Comparison of ENCODE assay signal across 8 cellular contexts in the genomic region with DNA sequence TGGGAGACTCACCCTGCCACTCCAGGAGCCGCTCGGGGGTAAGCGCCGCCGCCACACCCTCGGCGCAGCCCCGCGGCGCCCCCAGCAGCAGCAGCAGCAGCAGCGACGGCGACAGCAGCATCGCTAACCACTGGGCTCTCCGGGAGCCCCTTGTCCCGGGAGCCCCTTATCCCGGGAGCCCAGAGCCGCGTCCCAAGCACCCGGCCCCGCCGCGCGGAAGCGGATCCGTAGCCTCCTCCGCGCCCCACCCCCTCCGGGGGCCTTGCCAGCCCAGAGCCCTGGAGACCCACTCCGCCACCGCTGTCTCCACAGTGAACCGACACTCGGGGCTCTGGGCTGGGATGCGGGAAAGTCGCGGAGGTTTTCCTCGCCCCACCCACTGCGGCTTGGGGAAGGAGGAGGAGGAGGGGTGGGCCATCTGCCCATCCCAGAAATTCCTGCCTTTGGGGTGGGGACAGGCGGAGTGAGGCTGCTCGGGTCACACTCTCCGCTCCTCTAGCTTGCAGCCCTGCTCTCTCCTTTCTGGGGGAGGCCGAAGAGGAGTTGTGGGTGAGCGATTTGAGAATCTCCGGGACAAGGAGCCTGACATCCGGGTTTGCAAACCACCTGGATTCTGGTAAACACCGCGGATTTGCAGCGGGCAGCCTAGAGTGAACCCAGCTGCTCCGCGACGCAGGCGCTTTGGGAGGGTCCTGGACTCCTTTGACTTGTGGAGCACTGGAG. TPM values are rescaled to one million over a fixed set of nuclear protein-coding genes. Genes with fewer than 3 reads are reported as not detected.
DNase-seq lines count a peak whose midpoint lies in the region; ATAC-seq and TF ChIP-seq lines count a peak whose summit lies in the region.

A gene (minus strand): TSS at position 333 of the 723 bp plus-strand sequence. CDS start 212 bp downstream, at position 121.

- no peak within 1 kb of the TSS for H2AFZ ChIP-seq in SK-N-SH (ENCODE audit: low read depth)

- H3K27ac ChIP-seq in effector memory CD4-positive, alpha-beta T cell (ENCODE audit: insufficient read depth, low read length, poor library complexity, severe bottlenecking): no peak within 1 kb of the TSS
- peak within 1 kb of the TSS; percentile 72 to 73 for H3K27ac ChIP-seq in testis
- no peak within 1 kb of the TSS for H3K27ac ChIP-seq in SK-N-SH (ENCODE audit: low read depth in 2 of 2, low read length in 1 of 2)
- no peak within 1 kb of the TSS for H3K27ac ChIP-seq in WERI-Rb-1

- H3K79me2 ChIP-seq in SK-N-SH (ENCODE audit: insufficient read depth): no peaks in the 10 kb centered on the region

- no peak for TF ChIP-seq RAD21 in SK-N-SH (IDR thresholded peaks at IDR 0.05; ENCODE audit: low read length)

- H3K9me3 Mint-ChIP-seq in Caco-2 (ENCODE audit: unreplicated experiment): no peaks in the 10 kb centered on the region

- H3K36me3 ChIP-seq in Caco-2 (ENCODE audit: control insufficient read depth, insufficient read depth, low read length): no peaks in the 10 kb centered on the region
- H3K36me3 ChIP-seq in effector memory CD4-positive, alpha-beta T cell (ENCODE audit: control insufficient read depth, insufficient read depth, low read length): no peaks in the 10 kb centered on the region
- no peaks in the 10 kb centered on the region for H3K36me3 ChIP-seq in testis (ENCODE audit: low read depth, missing control alignments)
- H3K36me3 ChIP-seq in SK-N-SH (replicated peaks in 1 of 2; ENCODE audit: control insufficient read depth in 1 of 2, insufficient read depth in 2 of 2, low read length in 1 of 2): no peaks in the 10 kb centered on the region
- no peaks in the 10 kb centered on the region for H3K36me3 ChIP-seq in WERI-Rb-1

- no peak within 1 kb of the TSS for H3K9ac ChIP-seq in SK-N-SH

- POLR2A ChIA-PET in Caco-2 (lab: Charles Lee) (no interaction called here), SK-N-SH (lab: Yijun Ruan, JAX) (no interaction called here)

- no peaks in the 10 kb centered on the region for H3K9me3 ChIP-seq in Caco-2
- no peaks in the 10 kb centered on the region for H3K9me3 ChIP-seq in effector memory CD4-positive, alpha-beta T cell (ENCODE audit: control insufficient read depth, low read length)
- H3K9me3 ChIP-seq in testis: no peaks in the 10 kb centered on the region
- no peaks in the 10 kb centered on the region for H3K9me3 ChIP-seq in SK-N-SH
- H3K9me3 ChIP-seq in WERI-Rb-1 (ENCODE audit: severe bottlenecking): no peaks in the 10 kb centered on the region

- ATAC-seq in GM19035 (IDR thresholded peaks at IDR 0.05; ENCODE audit: unreplicated experiment): no peak

- TF ChIP-seq CTCF in Caco-2 (IDR thresholded peaks at IDR 0.05; ENCODE audit: insufficient read depth in 1 of 2, low read depth in 1 of 2, low read length in 1 of 2, severe bottlenecking in 1 of 2, unreplicated experiment in 1 of 2): no peak
- no peak for TF ChIP-seq CTCF in testis (IDR thresholded peaks at IDR 0.05)
- no peak for TF ChIP-seq CTCF in SK-N-SH (IDR thresholded peaks at IDR 0.05)
- TF ChIP-seq CTCF in WERI-Rb-1 (IDR thresholded peaks at IDR 0.05; ENCODE audit: low read depth, low read length): no peak

- no peaks in the 10 kb centered on the region for H3K27me3 Mint-ChIP-seq in Caco-2 (ENCODE audit: insufficient read depth, unreplicated experiment)

- TF ChIP-seq POLR2A in testis (IDR thresholded peaks at IDR 0.05): no peak

- intact Hi-C loops in Caco-2 (cut with micrococcal nuclease; ENCODE audit: unreplicated experiment): no loop called here
- intact Hi-C loops in testis (cut with DNase I; ENCODE audit: low total_unique reads): no loop called here

- no peaks in the 10 kb centered on the region for H4K20me1 ChIP-seq in SK-N-SH (ENCODE audit: insufficient read depth)

- H3K27ac Mint-ChIP-seq in Caco-2 (ENCODE audit: unreplicated experiment): peak within 1 kb of the TSS; percentile 29

- no peak for TF ChIP-seq EP300 in SK-N-SH (IDR thresholded peaks at IDR 0.05; ENCODE audit: borderline replicate concordance in 1 of 2, low read depth in 1 of 2, low read length in 1 of 2)

- H3K4me3 Mint-ChIP-seq in Caco-2 (ENCODE audit: unreplicated experiment): peak within 1 kb of the TSS; percentile 82

- H3K27me3 ChIP-seq in Caco-2 (replicated peaks; ENCODE audit: control insufficient read depth, insufficient read depth, low read length): no peaks in the 10 kb centered on the region
- H3K27me3 ChIP-seq in effector memory CD4-positive, alpha-beta T cell (replicated peaks; ENCODE audit: control insufficient read depth, insufficient read depth, low read length, poor library complexity, severe bottlenecking): peaks cover 16% of the 10 kb centered on the region
- no peaks in the 10 kb centered on the region for H3K27me3 ChIP-seq in testis
- H3K27me3 ChIP-seq in SK-N-SH (ENCODE audit: insufficient read depth): no peaks in the 10 kb centered on the region
- H3K27me3 ChIP-seq in WERI-Rb-1 (ENCODE audit: insufficient read depth, low read depth, severe bottlenecking): no peaks in the 10 kb centered on the region

- no peaks in the 10 kb centered on the region for H3K9me2 ChIP-seq in SK-N-SH

- H3K4me2 ChIP-seq in SK-N-SH: no peak within 1 kb of the TSS

- CTCF ChIA-PET in Caco-2 (lab: Charles Lee) (no interaction called here), SK-N-SH (lab: Yijun Ruan, JAX) (interaction anchor here (0.6 kb wide), 1 partner anchor 88 kb away, joined by 3 read pairs; no protein-coding TSS in a partner anchor)

- BruUV-seq in Caco-2 (replicated peaks; lab: Mats Ljungman, UMichigan): no TSS peak

- H3K4me1 Mint-ChIP-seq in Caco-2 (ENCODE audit: low read depth, unreplicated experiment): peaks cover 6% of the 10 kb centered on the region

- WGBS in testis, 2 donors: 0% methylated on average over 51 of the region's 52 CpGs; no CpG with 5 or more reads in 1 of the 2 donors
- WGBS in SK-N-SH (ENCODE audit: low lambda C conversion rate): 89% methylated on average over 20 of the region's 52 CpGs

- H3K4me3 ChIP-seq in Caco-2 (ENCODE audit: low read depth, low read length): peak within 1 kb of the TSS; percentile 38
- peak within 1 kb of the TSS; percentile 25 for H3K4me3 ChIP-seq in effector memory CD4-positive, alpha-beta T cell (ENCODE audit: insufficient read depth, low read depth, low read length, poor library complexity, severe bottlenecking)
- peak within 1 kb of the TSS; percentile 63 to 84 for H3K4me3 ChIP-seq in testis
- no peak within 1 kb of the TSS for H3K4me3 ChIP-seq in SK-N-SH (ENCODE audit: low read depth in 2 of 2, low read length in 1 of 2)
- H3K4me3 ChIP-seq in WERI-Rb-1 (ENCODE audit: low read depth, low read length): no peak within 1 kb of the TSS

- no peaks in the 10 kb centered on the region for H3K4me1 ChIP-seq in Caco-2
- H3K4me1 ChIP-seq in effector memory CD4-positive, alpha-beta T cell (ENCODE audit: control insufficient read depth, insufficient read depth, low read length, poor library complexity, severe bottlenecking): peaks cover 10% of the 10 kb centered on the region
- peaks cover 8% of the 10 kb centered on the region for H3K4me1 ChIP-seq in testis
- H3K4me1 ChIP-seq in SK-N-SH (ENCODE audit: control insufficient read depth in 1 of 2, insufficient read depth in 2 of 2, low read depth in 1 of 2, low read length in 1 of 2): peaks cover 0 to 16% of the 10 kb centered on the region in 2 experiments; a peak in 2 of 4 replicates

- no peaks in the 10 kb centered on the region for H3F3A ChIP-seq in SK-N-SH (replicated peaks; ENCODE audit: insufficient read depth)

- DNase-seq in Caco-2 (peak; percentile 63 to 75), NCI-H774 (lab: John Stamatoyannopoulos, UW) (peak; percentile 21), lung microvascular endothelial cell (ENCODE audit: low read depth in 2 of 2) (peak; percentile 18 to 40), testis (peak; percentile 57), SK-N-SH (no peak), WERI-Rb-1 (no peak)
- no peak for DNase-seq in effector memory CD4-positive, alpha-beta T cell

- no peaks in the 10 kb centered on the region for H3K36me3 Mint-ChIP-seq in Caco-2 (ENCODE audit: insufficient read depth, unreplicated experiment)

TF ChIP-seq in SK-N-SH, 30 proteins besides CTCF, POLR2A, EP300 and RAD21 (continues in another document):
- TF ChIP-seq TCF12 (IDR thresholded peaks at IDR 0.05) (no peak), FOXM1 (IDR thresholded peaks at IDR 0.05; ENCODE audit: low read depth) (no peak), FOSL2 (IDR thresholded peaks at IDR 0.05; ENCODE audit: borderline replicate concordance, low read depth) (no peak), SMC3 (IDR thresholded peaks at IDR 0.05; ENCODE audit: low read depth, low read length) (no peak)
- TF ChIP-seq, protein P1, sequence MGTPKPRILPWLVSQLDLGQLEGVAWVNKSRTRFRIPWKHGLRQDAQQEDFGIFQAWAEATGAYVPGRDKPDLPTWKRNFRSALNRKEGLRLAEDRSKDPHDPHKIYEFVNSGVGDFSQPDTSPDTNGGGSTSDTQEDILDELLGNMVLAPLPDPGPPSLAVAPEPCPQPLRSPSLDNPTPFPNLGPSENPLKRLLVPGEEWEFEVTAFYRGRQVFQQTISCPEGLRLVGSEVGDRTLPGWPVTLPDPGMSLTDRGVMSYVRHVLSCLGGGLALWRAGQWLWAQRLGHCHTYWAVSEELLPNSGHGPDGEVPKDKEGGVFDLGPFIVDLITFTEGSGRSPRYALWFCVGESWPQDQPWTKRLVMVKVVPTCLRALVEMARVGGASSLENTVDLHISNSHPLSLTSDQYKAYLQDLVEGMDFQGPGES (IDR thresholded peaks at IDR 0.05; ENCODE audit: low read depth, low read length): no peak
- TF ChIP-seq, protein P2, sequence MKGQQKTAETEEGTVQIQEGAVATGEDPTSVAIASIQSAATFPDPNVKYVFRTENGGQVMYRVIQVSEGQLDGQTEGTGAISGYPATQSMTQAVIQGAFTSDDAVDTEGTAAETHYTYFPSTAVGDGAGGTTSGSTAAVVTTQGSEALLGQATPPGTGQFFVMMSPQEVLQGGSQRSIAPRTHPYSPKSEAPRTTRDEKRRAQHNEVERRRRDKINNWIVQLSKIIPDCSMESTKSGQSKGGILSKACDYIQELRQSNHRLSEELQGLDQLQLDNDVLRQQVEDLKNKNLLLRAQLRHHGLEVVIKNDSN (IDR thresholded peaks at IDR 0.05; ENCODE audit: borderline replicate concordance, low read depth): no peak

RNA-seq across cellular contexts. Expression of the gene that starts here (rescaled TPM):
- 0.26 and 0.39 TPM in 2 replicates for total RNA-seq in Caco-2 (2022)
- 7.0 and 21.4 TPM in 2 replicates for total RNA-seq in lung microvascular endothelial cell
- 1 to 10 TPM; 5.0 to 5.3 TPM for total RNA-seq in testis
- polyA plus RNA-seq in testis (ENCODE audit: insufficient read depth, low read depth, low replicate concordance): 3.4 TPM
- polyA plus RNA-seq in SK-N-SH (2012; rRNA removed): not detected in 2 replicates
- polyA plus RNA-seq in SK-N-SH (2012; cell fraction: cytosol; rRNA removed): not detected in 2 replicates
- polyA plus RNA-seq in SK-N-SH (2012; cell fraction: nucleus; rRNA removed): 0.01 TPM in 1 of 2 replicates, not detected in the other

Comparison
In these comparisons a context has a peak if more than half of its experiments do, and no peak if none do; other contexts are left out.
1. Peak in DNase-seq and H3K4me3 ChIP-seq in Caco-2; RNA of the gene not detected or under 1 TPM.
2. DNase-seq: peak in NCI-H774 (single experiment), lung microvascular endothelial cell (2 of 2) and testis (single experiment); none in effector memory CD4-positive, alpha-beta T cell (0 of 3), SK-N-SH (single experiment) and WERI-Rb-1 (single experiment).
3. H3K4me3 ChIP-seq: peak in effector memory CD4-positive, alpha-beta T cell (single experiment) and testis (2 of 2); none in SK-N-SH (0 of 2) and WERI-Rb-1 (single experiment).
4. H3K27ac ChIP-seq: peak in testis (2 of 2); none in effector memory CD4-positive, alpha-beta T cell (single experiment), SK-N-SH (0 of 2) and WERI-Rb-1 (single experiment).